ENCODE assay signal across 8 cellular contexts in genomic region chr14:99271288-99271941, GRCh38. TPM values are rescaled to one million over a fixed set of nuclear protein-coding genes. Genes with fewer than 3 reads are reported as not detected.
A peak's percentile ranks its signal among the peaks of the same experiment; 100 is the strongest.
DNase-seq lines count a peak whose midpoint lies in the region; ATAC-seq and TF ChIP-seq lines count a peak whose summit lies in the region.

No MANE protein-coding gene starts in this region.

- H3K9ac ChIP-seq in skeletal muscle tissue (ENCODE audit: low read depth in 1 of 3, low read length in 3 of 3): peak overlapping the region in 1 of 3 donors; percentile 33

- POLR2A ChIA-PET in GM10248 (lab: Yijun Ruan, JAX): no interaction called here

- H3K9me3 Mint-ChIP-seq in T-helper 1 cell treated with Interleukin-12 subunit alpha and Interleukin-12 subunit beta and Interleukin-4 antibody, amounts not matched to agents 30 μg/mL and 1 μg/mL, for 36 hours: no peaks in the 10 kb centered on the region
- H3K9me3 Mint-ChIP-seq in glutamatergic neuron (ENCODE audit: unreplicated experiment): peaks cover 24% of the 10 kb centered on the region

- H3K27ac ChIP-seq in skeletal muscle tissue (ENCODE audit: low read depth, low read length): no peak overlapping the region

- H3K27ac Mint-ChIP-seq in T-helper 1 cell treated with Interleukin-12 subunit alpha and Interleukin-12 subunit beta and Interleukin-4 antibody, amounts not matched to agents 30 μg/mL and 1 μg/mL, for 36 hours: peak overlapping the region; percentile 98
- peak overlapping the region; percentile 64 for H3K27ac Mint-ChIP-seq in glutamatergic neuron (ENCODE audit: unreplicated experiment)

- no peak for ATAC-seq in HG02840 (IDR thresholded peaks at IDR 0.05; ENCODE audit: low FRiP score, unreplicated experiment)

- peaks cover 4 to 16% (median 14%) of the 10 kb centered on the region in 3 donors for H3K4me1 ChIP-seq in skeletal muscle tissue (ENCODE audit: control insufficient read depth in 3 of 3, insufficient read depth in 3 of 3, low read length in 3 of 3)

- H3K4me3 ChIP-seq in skeletal muscle tissue (ENCODE audit: low read length in 3 of 3): peak overlapping the region; percentile 21 to 52 (median 24)

- TF ChIP-seq CTCF in glutamatergic neuron (IDR thresholded peaks at IDR 0.05; ENCODE audit: partially characterized antibody, unreplicated experiment) (no peak), GM10248 (IDR thresholded peaks at IDR 0.05; ENCODE audit: control extremely low read depth, extremely low read depth, low read depth, missing control alignments) (no peak)

- H3K36me3 ChIP-seq in skeletal muscle tissue (ENCODE audit: control insufficient read depth in 3 of 3, insufficient read depth in 3 of 3, low read length in 3 of 3): no peaks in the 10 kb centered on the region

- peak; percentile 70 for DNase-seq in DMS79 treated with DMSO at 0.1 percent for 48 hours (lab: John Stamatoyannopoulos, UW)
- no peak for DNase-seq in DMS79 (lab: John Stamatoyannopoulos, UW)
- no peak for DNase-seq in glutamatergic neuron
- no peak for DNase-seq in GM10248 (ENCODE audit: extremely low spot score)
- DNase-seq in posterior cingulate gyrus: no peak

- CTCF ChIA-PET in GM10248 (lab: Yijun Ruan, JAX): no interaction called here

- intact Hi-C loops in posterior cingulate gyrus (cut with DNase I): loop anchor here (10.0 kb wide), 1 partner anchor 143 kb away; no protein-coding TSS in a partner anchor

- H3K36me3 Mint-ChIP-seq in T-helper 1 cell treated with Interleukin-12 subunit alpha and Interleukin-12 subunit beta and Interleukin-4 antibody, amounts not matched to agents 30 μg/mL and 1 μg/mL, for 36 hours (ENCODE audit: low read depth): peaks cover 32% of the 10 kb centered on the region
- H3K36me3 Mint-ChIP-seq in glutamatergic neuron (ENCODE audit: unreplicated experiment): peaks cover 5% of the 10 kb centered on the region

- H3K9me3 ChIP-seq in skeletal muscle tissue (ENCODE audit: control insufficient read depth in 3 of 3, low read length in 3 of 3): no peaks in the 10 kb centered on the region

- peak overlapping the region; percentile 98 for H3K4me3 Mint-ChIP-seq in T-helper 1 cell treated with Interleukin-12 subunit alpha and Interleukin-12 subunit beta and Interleukin-4 antibody, amounts not matched to agents 30 μg/mL and 1 μg/mL, for 36 hours
- peak overlapping the region; percentile 98 for H3K4me3 Mint-ChIP-seq in glutamatergic neuron (ENCODE audit: unreplicated experiment)

- H3K4me1 Mint-ChIP-seq in T-helper 1 cell treated with Interleukin-12 subunit alpha and Interleukin-12 subunit beta and Interleukin-4 antibody, amounts not matched to agents 30 μg/mL and 1 μg/mL, for 36 hours (ENCODE audit: low read depth): peaks cover 35% of the 10 kb centered on the region
- peaks cover 28% of the 10 kb centered on the region for H3K4me1 Mint-ChIP-seq in glutamatergic neuron (ENCODE audit: low read depth, unreplicated experiment)

- peaks cover 66 to 77% (median 71%) of the 10 kb centered on the region in 3 donors for H3K27me3 ChIP-seq in skeletal muscle tissue (ENCODE audit: control insufficient read depth in 3 of 3, insufficient read depth in 3 of 3, low read length in 3 of 3)

- H3K27me3 Mint-ChIP-seq in T-helper 1 cell treated with Interleukin-12 subunit alpha and Interleukin-12 subunit beta and Interleukin-4 antibody, amounts not matched to agents 30 μg/mL and 1 μg/mL, for 36 hours (ENCODE audit: low read depth): peaks cover 7% of the 10 kb centered on the region
- H3K27me3 Mint-ChIP-seq in glutamatergic neuron (ENCODE audit: unreplicated experiment): peaks cover 21% of the 10 kb centered on the region

RNA-seq across cellular contexts. Expression of gene BCL11B, which starts 0.6 kb away (rescaled TPM):
- total RNA-seq in glutamatergic neuron (ENCODE audit: unreplicated experiment) (2.6 TPM), skeletal muscle tissue (1.0 TPM)
